Comparison of ENCODE assay signal across 2 cellular contexts in genomic region chr11:121122328-121122727, GRCh38.
TF ChIP-seq lines count a peak whose summit lies in the region.

No MANE protein-coding gene starts in this region.

TF ChIP-seq in HEK293, 187 proteins besides CTCF, POLR2A, EP300 and RAD21:
- TF ChIP-seq ZNF707 (tag by site-specific recombination; IDR thresholded peaks at IDR 0.05) (peak; percentile 93), SCRT1 (tag by site-specific recombination; IDR thresholded peaks at IDR 0.05; ENCODE audit: borderline replicate concordance) (no peak), ZNF362 (tag by site-specific recombination; IDR thresholded peaks at IDR 0.05) (no peak), ZNF140 (tag by site-specific recombination; IDR thresholded peaks at IDR 0.05) (no peak), ZNF660 (tag by site-specific recombination; IDR thresholded peaks at IDR 0.05) (no peak), ZNF449 (tag by site-specific recombination; IDR thresholded peaks at IDR 0.05) (no peak), HOXC10 (CRISPR knock-in tag; IDR thresholded peaks at IDR 0.05) (no peak), ZNF423 (tag by site-specific recombination; IDR thresholded peaks at IDR 0.05) (no peak)
- TF ChIP-seq, protein P1, sequence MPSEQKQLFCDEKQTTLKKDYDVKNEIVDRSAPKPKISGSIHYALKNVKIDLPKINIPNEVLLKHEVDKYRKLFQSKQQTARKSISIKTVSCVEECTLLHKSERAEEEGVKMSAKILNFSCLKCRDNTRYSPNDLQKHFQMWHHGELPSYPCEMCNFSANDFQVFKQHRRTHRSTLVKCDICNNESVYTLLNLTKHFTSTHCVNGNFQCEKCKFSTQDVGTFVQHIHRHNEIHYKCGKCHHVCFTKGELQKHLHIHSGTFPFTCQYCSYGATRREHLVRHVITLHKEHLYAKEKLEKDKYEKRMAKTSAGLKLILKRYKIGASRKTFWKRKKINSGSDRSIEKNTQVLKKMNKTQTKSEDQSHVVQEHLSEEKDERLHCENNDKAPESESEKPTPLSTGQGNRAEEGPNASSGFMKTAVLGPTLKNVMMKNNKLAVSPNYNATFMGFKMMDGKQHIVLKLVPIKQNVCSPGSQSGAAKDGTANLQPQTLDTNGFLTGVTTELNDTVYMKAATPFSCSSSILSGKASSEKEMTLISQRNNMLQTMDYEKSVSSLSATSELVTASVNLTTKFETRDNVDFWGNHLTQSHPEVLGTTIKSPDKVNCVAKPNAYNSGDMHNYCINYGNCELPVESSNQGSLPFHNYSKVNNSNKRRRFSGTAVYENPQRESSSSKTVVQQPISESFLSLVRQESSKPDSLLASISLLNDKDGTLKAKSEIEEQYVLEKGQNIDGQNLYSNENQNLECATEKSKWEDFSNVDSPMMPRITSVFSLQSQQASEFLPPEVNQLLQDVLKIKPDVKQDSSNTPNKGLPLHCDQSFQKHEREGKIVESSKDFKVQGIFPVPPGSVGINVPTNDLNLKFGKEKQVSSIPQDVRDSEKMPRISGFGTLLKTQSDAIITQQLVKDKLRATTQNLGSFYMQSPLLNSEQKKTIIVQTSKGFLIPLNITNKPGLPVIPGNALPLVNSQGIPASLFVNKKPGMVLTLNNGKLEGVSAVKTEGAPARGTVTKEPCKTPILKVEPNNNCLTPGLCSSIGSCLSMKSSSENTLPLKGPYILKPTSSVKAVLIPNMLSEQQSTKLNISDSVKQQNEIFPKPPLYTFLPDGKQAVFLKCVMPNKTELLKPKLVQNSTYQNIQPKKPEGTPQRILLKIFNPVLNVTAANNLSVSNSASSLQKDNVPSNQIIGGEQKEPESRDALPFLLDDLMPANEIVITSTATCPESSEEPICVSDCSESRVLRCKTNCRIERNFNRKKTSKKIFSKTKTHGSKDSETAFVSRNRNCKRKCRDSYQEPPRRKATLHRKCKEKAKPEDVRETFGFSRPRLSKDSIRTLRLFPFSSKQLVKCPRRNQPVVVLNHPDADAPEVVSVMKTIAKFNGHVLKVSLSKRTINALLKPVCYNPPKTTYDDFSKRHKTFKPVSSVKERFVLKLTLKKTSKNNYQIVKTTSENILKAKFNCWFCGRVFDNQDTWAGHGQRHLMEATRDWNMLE (tag by site-specific recombination; conservative IDR thresholded peaks at IDR 0.05; ENCODE audit: low read depth) = no peak

TF ChIP-seq in K562, 482 proteins besides CTCF, POLR2A, EP300 and RAD21:
- TF ChIP-seq RBM14 (IDR thresholded peaks at IDR 0.05; ENCODE audit: borderline replicate concordance, insufficient read depth, low read depth, low read length) (no peak), ZNF707 (CRISPR knock-in tag; conservative IDR thresholded peaks at IDR 0.05) (peak; percentile 92)
TF ChIP-seq in K562: peak in this region for 1.
